In genomic region chr7:70693690-70694356, GRCh38 we compare ENCODE assay signal across 8 cellular contexts.
DNase-seq lines count a peak whose midpoint lies in the region; ATAC-seq and TF ChIP-seq lines count a peak whose summit lies in the region.

No MANE protein-coding gene starts in this region.

- H3K4me1 ChIP-seq in GM23248 (ENCODE audit: insufficient read depth), result no peaks in the 10 kb centered on the region; the same call in none of the 2 replicates

- in situ Hi-C loops in GM23248 (cut with MboI), result loop anchor here (25.0 kb wide), 1 partner anchor 507 kb away; no protein-coding TSS in a partner anchor

- H2AFZ ChIP-seq in GM23248, result peak overlapping the region; percentile 68

- H3K79me2 ChIP-seq in GM23248 (ENCODE audit: insufficient read depth), result peaks cover 30% of the 10 kb centered on the region

- peaks cover 28% of the 10 kb centered on the region for H3K36me3 Mint-ChIP-seq in central memory CD8-positive, alpha-beta T cell (ENCODE audit: insufficient read depth)

- ATAC-seq in central memory CD8-positive, alpha-beta T cell (replicated peaks; ENCODE audit: extremely low read depth, poor library complexity, severe bottlenecking), result peak; percentile 78
- peak; percentile 81 for ATAC-seq in left colon

- H4K20me1 ChIP-seq in GM23248 (ENCODE audit: insufficient read depth), result no peaks in the 10 kb centered on the region

- H3K27ac ChIP-seq in GM23248 (no peak overlapping the region), VCaP (peak overlapping the region; percentile 76)

- no peaks in the 10 kb centered on the region for H3K9me2 ChIP-seq in GM23248 (ENCODE audit: insufficient read depth)

- peak; percentile 38; the same call in 1 of the 2 replicates for TF ChIP-seq CTCF in VCaP (conservative IDR thresholded peaks at IDR 0.05)

- H3F3A ChIP-seq in GM23248 (ENCODE audit: insufficient read depth), result no peaks in the 10 kb centered on the region; the same call in 1 of the 2 replicates

- no peaks in the 10 kb centered on the region for H3K9me3 ChIP-seq in GM23248 (ENCODE audit: low read depth)

- intact Hi-C loops in left colon (cut with DNase I, micrococcal nuclease), result no loop called here

- H3K36me3 ChIP-seq in GM23248 (ENCODE audit: low read depth), result no peaks in the 10 kb centered on the region

- no peaks in the 10 kb centered on the region for H3K27me3 ChIP-seq in GM23248 (replicated peaks; ENCODE audit: insufficient read depth)

- H3K4me2 ChIP-seq in GM23248 (ENCODE audit: unreplicated experiment), result peak overlapping the region; percentile 44

- 1 to 2% methylated on average over 27 to 49 of the region's 91 CpGs for WGBS in GM23248 (ENCODE audit: low coverage in 1 of 2, low lambda C conversion rate in 2 of 2, missing lambda C conversion rate in 2 of 2), 2 experiments

- peak overlapping the region; percentile 84 for H3K4me3 ChIP-seq in GM23248

- peak overlapping the region; percentile 88 for H3K27ac Mint-ChIP-seq in central memory CD8-positive, alpha-beta T cell (ENCODE audit: low read depth)

- DNase-seq in ELF-1 (ENCODE audit: low read depth, low spot score) (peak; percentile 70), GM23248 (peak; percentile 73), NCI-H1092 treated with DMSO at 0.1 percent for 48 hours (lab: John Stamatoyannopoulos, UW) (peak; percentile 77), left colon (peak; percentile 74 to 85), hepatic stellate cell (ENCODE audit: low spot score) (no peak)
- peak; percentile 50 to 70 for DNase-seq in central memory CD8-positive, alpha-beta T cell (ENCODE audit: low spot score in 2 of 2)
- peak in 2 of 3 experiments; percentile 12 to 44 for DNase-seq in stimulated activated CD4-positive, alpha-beta T cell treated with anti-CD3 and anti-CD28 coated beads, TNF-alpha, amount 100 ng/mL, for 24 hours (ENCODE audit: low read depth in 3 of 3)

- peak overlapping the region; percentile 80 for H3K4me3 Mint-ChIP-seq in central memory CD8-positive, alpha-beta T cell

- H3K9me3 Mint-ChIP-seq in central memory CD8-positive, alpha-beta T cell, result no peaks in the 10 kb centered on the region

- H3K9ac ChIP-seq in GM23248, result peak overlapping the region; percentile 85

- H3K4me1 Mint-ChIP-seq in central memory CD8-positive, alpha-beta T cell, result peaks cover 44% of the 10 kb centered on the region

- H3K27me3 Mint-ChIP-seq in central memory CD8-positive, alpha-beta T cell, result no peaks in the 10 kb centered on the region
